Comparison of ENCODE assay signal across 19 cellular contexts in genomic region chr3:158057666-158058065, GRCh38. TPM values are rescaled to one million over a fixed set of nuclear protein-coding genes. Genes with fewer than 3 reads are reported as not detected.
DNase-seq lines count a peak whose midpoint lies in the region; TF ChIP-seq lines count a peak whose summit lies in the region.
"Had no signal": no experiment of that assay in that cellular context is flagged by ENCODE, and none has a peak within 500 bp of the region (broad histone marks: within the 10 kb centered on the region; RNA-seq: fewer than 3 reads in every experiment).

No MANE protein-coding gene starts in this region.

- DNase-seq in NCI-H2171 treated with DMSO at 0.1 percent for 48 hours (lab: John Stamatoyannopoulos, UW), result peak; percentile 28
- no peak for DNase-seq in NCI-H2171 (lab: John Stamatoyannopoulos, UW)
- DNase-seq in RPMI7951 (ENCODE audit: low read depth), result peak; percentile 17
- peak; percentile 49 for DNase-seq in fibroblast of gingiva (ENCODE audit: low read depth)
- DNase-seq in skeletal muscle cell (ENCODE audit: low read depth), result peak; percentile 21
- DNase-seq in H9, result no peak
- DNase-seq in NOMO-1 treated with dmso at 0.1 percent for 144 hours (lab: John Stamatoyannopoulos, UW; ENCODE audit: unreplicated experiment), result no peak
- DNase-seq in NCI-H526 treated with DMSO at 0.1 percent for 48 hours (lab: John Stamatoyannopoulos, UW), result no peak
- DNase-seq: 8988T; Calu3; CD4-positive, alpha-beta memory T cell; H7; Kasumi-1; MV-4-11; NCI-H1930; NCI-H510A treated with DMSO at 0.1 percent for 48 hours; SHP77 treated with DMSO at 0.1 percent for 48 hours had no signal

- no peaks in the 10 kb centered on the region for H3K36me3 Mint-ChIP-seq in H9 (ENCODE audit: insufficient read depth in 1 of 3, low read depth in 3 of 3)
- H3K36me3 Mint-ChIP-seq: CD4-positive, alpha-beta memory T cell; IgD-negative memory B cell had no signal

- no peak overlapping the region for H3T11ph ChIP-seq in H9 (ENCODE audit: low read length)

- no peaks in the 10 kb centered on the region for H3K4me1 Mint-ChIP-seq in H9
- H3K4me1 Mint-ChIP-seq: CD4-positive, alpha-beta memory T cell; IgD-negative memory B cell had no signal

- H3K27ac Mint-ChIP-seq in H9, result no peak overlapping the region
- H3K27ac Mint-ChIP-seq: CD4-positive, alpha-beta memory T cell; IgD-negative memory B cell had no signal

- no peaks in the 10 kb centered on the region for H4K20me1 ChIP-seq in H9 (ENCODE audit: control insufficient read depth, insufficient read depth, insufficient read length)

- H2AFZ ChIP-seq in H9 (ENCODE audit: low read length), result no peak overlapping the region

- H3K9me3 ChIP-seq in H9 (ENCODE audit: control insufficient read depth, low read depth, low read length), result no peaks in the 10 kb centered on the region

- H3K4me1 ChIP-seq in H9 (ENCODE audit: insufficient read depth, low read length), result no peaks in the 10 kb centered on the region

- no peak overlapping the region for H2BK120ac ChIP-seq in H9 (ENCODE audit: low read depth, low read length, poor library complexity, severe bottlenecking)

- H2BK5ac ChIP-seq in H9 (ENCODE audit: insufficient read length, low read length), result no peak overlapping the region

- H3K9ac ChIP-seq in H9 (ENCODE audit: extremely low read depth, insufficient read length, low read length), result no peak overlapping the region

- H3K9me3 Mint-ChIP-seq in H9, result no peaks in the 10 kb centered on the region

- no peak overlapping the region for H3K18ac ChIP-seq in H9 (ENCODE audit: insufficient read length, low read depth, low read length)

- H3K27ac ChIP-seq in H9 (ENCODE audit: insufficient read length, low read depth, low read length), result no peak overlapping the region

- H3K23ac ChIP-seq in H9 (ENCODE audit: insufficient read length, low read depth, low read length), result no peak overlapping the region

- no peaks in the 10 kb centered on the region for H3K79me2 ChIP-seq in H9 (ENCODE audit: insufficient read depth, low read length)

- no peak overlapping the region for H2BK15ac ChIP-seq in H9 (ENCODE audit: low read depth, low read length)

- whole genome bisulfite sequencing in H9 (ENCODE audit: extremely low coverage, insufficient read length, low lambda C conversion rate), result no CpG with 5 or more reads among the region's 1 CpG

- no peak overlapping the region for H3K4me3 Mint-ChIP-seq in H9
- H3K4me3 Mint-ChIP-seq: CD4-positive, alpha-beta memory T cell; IgD-negative memory B cell had no signal

- H2BK12ac ChIP-seq in H9 (ENCODE audit: insufficient read length, low read depth, low read length), result no peak overlapping the region

- H3K23me2 ChIP-seq in H9 (ENCODE audit: insufficient read length, low read depth, low read length, poor library complexity, severe bottlenecking), result no peaks in the 10 kb centered on the region

- no peak overlapping the region for H4K91ac ChIP-seq in H9 (ENCODE audit: insufficient read length, low read depth, low read length)

- no peak overlapping the region for H2AK5ac ChIP-seq in H9 (ENCODE audit: insufficient read length, low read length)

- no peak overlapping the region for H4K5ac ChIP-seq in H9 (ENCODE audit: insufficient read length, low read depth, low read length)

- no peaks in the 10 kb centered on the region for H3K79me1 ChIP-seq in H9 (ENCODE audit: insufficient read depth, low read depth, low read length, poor library complexity, severe bottlenecking)

- no peak for TF ChIP-seq CTCF in H9 (conservative IDR thresholded peaks at IDR 0.05)

- no peak overlapping the region for H4K8ac ChIP-seq in H9 (replicated peaks; ENCODE audit: insufficient read length, low read depth, low read length)

- no peak overlapping the region for H2BK20ac ChIP-seq in H9 (ENCODE audit: low read depth, low read length, poor library complexity, severe bottlenecking)

- H3K14ac ChIP-seq in H9 (ENCODE audit: insufficient read depth, low read length), result no peak overlapping the region

- no peaks in the 10 kb centered on the region for H3K27me3 ChIP-seq in H9 (ENCODE audit: insufficient read depth, low read length)

- no peaks in the 10 kb centered on the region for H3K27me3 Mint-ChIP-seq in H9 (ENCODE audit: low read depth)
- H3K27me3 Mint-ChIP-seq: IgD-negative memory B cell had no signal

- H3K4me2 ChIP-seq in H9 (ENCODE audit: insufficient read depth, insufficient read length, low read length), result no peak overlapping the region

- no peak overlapping the region for H3K4ac ChIP-seq in H9 (ENCODE audit: low read depth, low read length)

- H3K56ac ChIP-seq in H9 (ENCODE audit: insufficient read length, low read depth, low read length), result no peak overlapping the region

- no peak overlapping the region for H3K4me3 ChIP-seq in skeletal muscle cell (ENCODE audit: low read depth, low read length)

RNA-seq across cellular contexts. Expression of gene SHOX2, which starts 48.6 kb away (rescaled TPM):
- total RNA-seq in RPMI7951 (2014; rRNA removed; shearing (Covaris generic)), result 10.1 and 10.7 TPM in 2 replicates
- not detected in 2 replicates for total RNA-seq in H9 (2021)
- total RNA-seq: CD4-positive, alpha-beta memory T cell; H7; HT-29 had no signal

RNA-seq across cellular contexts. Expression of gene RSRC1, which starts 52.2 kb away (rescaled TPM):
- total RNA-seq in RPMI7951 (2014; rRNA removed; shearing (Covaris generic)), result 65.3 and 83.5 TPM in 2 replicates
- total RNA-seq in H9 (2021), result 34.1 and 37.9 TPM in 2 replicates

Comparison
In these comparisons a context has a peak if more than half of its experiments do, and no peak if none do; other contexts are left out.
1. DNase-seq: peak in NCI-H2171 treated with DMSO at 0.1 percent for 48 hours (single experiment), RPMI7951 (single experiment), fibroblast of gingiva (single experiment) and skeletal muscle cell (single experiment); none in NCI-H2171 (single experiment), H9 (single experiment), NOMO-1 treated with dmso at 0.1 percent for 144 hours (single experiment) and NCI-H526 treated with DMSO at 0.1 percent for 48 hours (single experiment).
2. RNA of gene SHOX2, which starts 48.6 kb away (total RNA-seq): 10.1 to 10.7 TPM in RPMI7951; not detected in H9; every median in the first group is over 10 times any median in the second.